In the genomic region with DNA sequence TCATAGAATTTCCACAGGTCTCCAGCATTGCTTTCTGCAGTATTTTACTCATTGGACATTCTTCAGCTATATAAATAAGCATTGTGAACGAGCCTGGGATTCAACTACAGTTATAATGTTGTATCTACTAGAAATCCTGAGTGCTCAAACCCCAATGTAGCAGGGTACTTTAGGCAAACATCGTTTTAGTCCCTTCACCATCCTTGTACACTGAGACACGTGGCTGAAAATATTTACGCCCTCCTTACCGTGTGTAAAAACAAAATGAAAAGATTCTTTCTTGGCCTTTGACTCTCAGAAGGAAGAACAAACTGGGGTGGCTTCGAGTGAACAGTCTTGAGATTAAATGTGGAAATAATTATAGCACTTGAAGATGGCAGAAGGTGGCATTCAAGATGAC, we compare ENCODE assay signal across 16 cellular contexts. TPM values are rescaled to one million over a fixed set of nuclear protein-coding genes. Genes with fewer than 3 reads are reported as not detected.
DNase-seq lines count a peak whose midpoint lies in the region; ATAC-seq and TF ChIP-seq lines count a peak whose summit lies in the region.
"Had no signal": no experiment of that assay in that cellular context is flagged by ENCODE, and none has a peak within 500 bp of the region (broad histone marks: within the 10 kb centered on the region; RNA-seq: fewer than 3 reads in every experiment).

No MANE protein-coding gene starts in this region.

- ATAC-seq in activated CD4-positive, alpha-beta T cell treated with anti-CD3 and anti-CD28 coated beads for 36 hours = no peak
- ATAC-seq in activated CD8-positive, alpha-beta T cell treated with anti-CD3 and anti-CD28 coated beads for 36 hours = no peak
- ATAC-seq in HG02852 (IDR thresholded peaks at IDR 0.05; ENCODE audit: unreplicated experiment) = no peak
- ATAC-seq in GM18868 (IDR thresholded peaks at IDR 0.05; ENCODE audit: unreplicated experiment) = no peak

- TF ChIP-seq CTCF in KMS-11 (conservative IDR thresholded peaks at IDR 0.05; ENCODE audit: low read depth, low read length) (no peak), nephron (IDR thresholded peaks at IDR 0.05; ENCODE audit: unreplicated experiment in 3 of 3) (no peak)
- no peak for TF ChIP-seq CTCF in activated CD8-positive, alpha-beta T cell treated with anti-CD3 and anti-CD28 coated beads for 36 hours (IDR thresholded peaks at IDR 0.05)

- CTCF ChIA-PET in activated CD4-positive, alpha-beta T cell treated with anti-CD3 and anti-CD28 coated beads for 36 hours (lab: Charles Lee) = interaction anchor here (1.4 kb wide), 1 partner anchor 220 kb away, joined by 3 read pairs; no protein-coding TSS in a partner anchor
- CTCF ChIA-PET in activated CD8-positive, alpha-beta T cell treated with anti-CD3 and anti-CD28 coated beads for 36 hours (lab: Charles Lee) = interaction anchor here (6.3 kb wide), 1 partner anchor 21 kb away, joined by 40 read pairs; no protein-coding TSS in a partner anchor

- peaks cover 87% of the 10 kb centered on the region for H3K79me2 ChIP-seq in KMS-11 (ENCODE audit: insufficient read depth, low read depth)

- no peak overlapping the region for H2AFZ ChIP-seq in KMS-11 (ENCODE audit: low read depth)

- H3K4me1 Mint-ChIP-seq in activated CD4-positive, alpha-beta T cell treated with anti-CD3 and anti-CD28 coated beads for 36 hours = peaks cover 90% of the 10 kb centered on the region
- peaks cover 76% of the 10 kb centered on the region for H3K4me1 Mint-ChIP-seq in activated CD8-positive, alpha-beta T cell treated with anti-CD3 and anti-CD28 coated beads for 36 hours (ENCODE audit: low read depth)
- peaks cover 44% of the 10 kb centered on the region for H3K4me1 Mint-ChIP-seq in nephron

- H3K4me3 Mint-ChIP-seq in activated CD4-positive, alpha-beta T cell treated with anti-CD3 and anti-CD28 coated beads for 36 hours = no peak overlapping the region
- no peak overlapping the region for H3K4me3 Mint-ChIP-seq in activated CD8-positive, alpha-beta T cell treated with anti-CD3 and anti-CD28 coated beads for 36 hours
- no peak overlapping the region for H3K4me3 Mint-ChIP-seq in nephron
- H3K4me3 Mint-ChIP-seq: dendritic cell treated with granulocyte-macrophage colony-stimulating factor and Interleukin-4, amounts not matched to agents 40 ng/mL and 50 ng/mL, for 4 days; neural crest cell had no signal

- no peaks in the 10 kb centered on the region for H4K20me1 ChIP-seq in KMS-11 (ENCODE audit: insufficient read depth)

- POLR2A ChIA-PET in activated CD4-positive, alpha-beta T cell treated with anti-CD3 and anti-CD28 coated beads for 36 hours (lab: Charles Lee) = interaction anchor here (0.8 kb wide), 1 partner anchor 198 kb away, joined by 3 read pairs; no protein-coding TSS in a partner anchor
- POLR2A ChIA-PET in activated CD8-positive, alpha-beta T cell treated with anti-CD3 and anti-CD28 coated beads for 36 hours (lab: Charles Lee) = interaction anchor here (0.9 to 2.3 kb wide), 2 partner anchors 17 to 21 kb away, joined by 3 to 14 read pairs; no protein-coding TSS in a partner anchor

- no peaks in the 10 kb centered on the region for H3K27me3 ChIP-seq in KMS-11 (ENCODE audit: insufficient read depth, low read depth)
- H3K27me3 ChIP-seq: BLaER1, spleen had no signal

- H3K4me2 ChIP-seq in KMS-11 = peak overlapping the region; percentile 85
- H3K4me2 ChIP-seq: BLaER1 had no signal

- peaks cover 43% of the 10 kb centered on the region for H3K36me3 Mint-ChIP-seq in activated CD4-positive, alpha-beta T cell treated with anti-CD3 and anti-CD28 coated beads for 36 hours (ENCODE audit: low read depth)
- peaks cover 46% of the 10 kb centered on the region for H3K36me3 Mint-ChIP-seq in activated CD8-positive, alpha-beta T cell treated with anti-CD3 and anti-CD28 coated beads for 36 hours (ENCODE audit: low read depth)
- H3K36me3 Mint-ChIP-seq in nephron (ENCODE audit: low read depth) = peaks cover 19% of the 10 kb centered on the region

- no peaks in the 10 kb centered on the region; the same call in 1 of the 2 replicates for H3K36me3 ChIP-seq in KMS-11 (ENCODE audit: insufficient read depth)
- H3K36me3 ChIP-seq: spleen, thoracic aorta had no signal

- H3K27ac Mint-ChIP-seq in activated CD4-positive, alpha-beta T cell treated with anti-CD3 and anti-CD28 coated beads for 36 hours = peak overlapping the region; percentile 74
- peak overlapping the region; percentile 92 for H3K27ac Mint-ChIP-seq in activated CD8-positive, alpha-beta T cell treated with anti-CD3 and anti-CD28 coated beads for 36 hours
- H3K27ac Mint-ChIP-seq in nephron = peak overlapping the region in 2 of 3 experiments; percentile 11 to 70
- H3K27ac Mint-ChIP-seq: dendritic cell treated with granulocyte-macrophage colony-stimulating factor and Interleukin-4, amounts not matched to agents 40 ng/mL and 50 ng/mL, for 4 days had no signal

- peak overlapping the region; percentile 70; the same call in 1 of the 2 replicates for H3K9ac ChIP-seq in KMS-11
- H3K9ac ChIP-seq: BLaER1 had no signal

- peaks cover 100% of the 10 kb centered on the region for H3K4me1 ChIP-seq in KMS-11 (ENCODE audit: low read depth, poor library complexity, severe bottlenecking)

- peaks cover 6% of the 10 kb centered on the region for H3K9me3 Mint-ChIP-seq in activated CD4-positive, alpha-beta T cell treated with anti-CD3 and anti-CD28 coated beads for 36 hours (ENCODE audit: low read depth)
- peaks cover 6% of the 10 kb centered on the region for H3K9me3 Mint-ChIP-seq in activated CD8-positive, alpha-beta T cell treated with anti-CD3 and anti-CD28 coated beads for 36 hours
- H3K9me3 Mint-ChIP-seq in nephron = peaks cover 14% of the 10 kb centered on the region

- peak overlapping the region; percentile 98 for H3K27ac ChIP-seq in KMS-11
- H3K27ac ChIP-seq: BLaER1, thoracic aorta had no signal

- no peak overlapping the region for H3K4me3 ChIP-seq in KMS-11 (IDR thresholded peaks at IDR 0.05; ENCODE audit: insufficient read depth, low read depth, low read length)
- H3K4me3 ChIP-seq: BLaER1, spleen, thoracic aorta had no signal

- no peaks in the 10 kb centered on the region for H3K27me3 Mint-ChIP-seq in activated CD4-positive, alpha-beta T cell treated with anti-CD3 and anti-CD28 coated beads for 36 hours
- H3K27me3 Mint-ChIP-seq in activated CD8-positive, alpha-beta T cell treated with anti-CD3 and anti-CD28 coated beads for 36 hours = no peaks in the 10 kb centered on the region
- H3K27me3 Mint-ChIP-seq in nephron (ENCODE audit: low read depth) = no peaks in the 10 kb centered on the region
- H3K27me3 Mint-ChIP-seq: dendritic cell treated with granulocyte-macrophage colony-stimulating factor and Interleukin-4, amounts not matched to agents 40 ng/mL and 50 ng/mL, for 4 days had no signal

- intact Hi-C loops in activated CD4-positive, alpha-beta T cell treated with anti-CD3 and anti-CD28 coated beads for 36 hours (cut with DNase I, micrococcal nuclease) = no loop called here
- intact Hi-C loops in activated CD8-positive, alpha-beta T cell treated with anti-CD3 and anti-CD28 coated beads for 36 hours (cut with micrococcal nuclease) = loop anchor here (5.0 kb wide), 1 partner anchor 44 kb away; no protein-coding TSS in a partner anchor

- DNase-seq in activated CD4-positive, alpha-beta T cell treated with anti-CD3 and anti-CD28 coated beads for 36 hours = no peak
- no peak for DNase-seq in activated CD4-positive, alpha-beta T cell treated with anti-CD3 and anti-CD28 coated beads for 1 hour
- DNase-seq in activated CD8-positive, alpha-beta T cell treated with anti-CD3 and anti-CD28 coated beads for 36 hours = no peak
- DNase-seq in kidney tubule cell (ENCODE audit: low spot score) = no peak
- DNase-seq: activated naive CD4-positive, alpha-beta T cell treated with Interleukin-2 at 50 U/mL for 16 hours; foreskin fibroblast; NCI-H226; spleen had no signal

RNA-seq across cellular contexts. Expression of a gene that starts 25.2 kb away (rescaled TPM):
- 100 to 1,000 TPM; 118 to 135 TPM for total RNA-seq in activated CD4-positive, alpha-beta T cell treated with anti-CD3 and anti-CD28 coated beads for 36 hours
- total RNA-seq in activated CD8-positive, alpha-beta T cell treated with anti-CD3 and anti-CD28 coated beads for 36 hours = 100 to 1,000 TPM; 130 to 138 TPM

Comparison
In these comparisons a context has a peak if more than half of its experiments do, and no peak if none do; other contexts are left out.
1. H3K27ac Mint-ChIP-seq: peak in every context shown above with its lines; median percentile 92 in activated CD8-positive, alpha-beta T cell treated with anti-CD3 and anti-CD28 coated beads for 36 hours; 74 in activated CD4-positive, alpha-beta T cell treated with anti-CD3 and anti-CD28 coated beads for 36 hours; 40 in nephron.